ENCODE assay signal across 12 cellular contexts in the genomic region with DNA sequence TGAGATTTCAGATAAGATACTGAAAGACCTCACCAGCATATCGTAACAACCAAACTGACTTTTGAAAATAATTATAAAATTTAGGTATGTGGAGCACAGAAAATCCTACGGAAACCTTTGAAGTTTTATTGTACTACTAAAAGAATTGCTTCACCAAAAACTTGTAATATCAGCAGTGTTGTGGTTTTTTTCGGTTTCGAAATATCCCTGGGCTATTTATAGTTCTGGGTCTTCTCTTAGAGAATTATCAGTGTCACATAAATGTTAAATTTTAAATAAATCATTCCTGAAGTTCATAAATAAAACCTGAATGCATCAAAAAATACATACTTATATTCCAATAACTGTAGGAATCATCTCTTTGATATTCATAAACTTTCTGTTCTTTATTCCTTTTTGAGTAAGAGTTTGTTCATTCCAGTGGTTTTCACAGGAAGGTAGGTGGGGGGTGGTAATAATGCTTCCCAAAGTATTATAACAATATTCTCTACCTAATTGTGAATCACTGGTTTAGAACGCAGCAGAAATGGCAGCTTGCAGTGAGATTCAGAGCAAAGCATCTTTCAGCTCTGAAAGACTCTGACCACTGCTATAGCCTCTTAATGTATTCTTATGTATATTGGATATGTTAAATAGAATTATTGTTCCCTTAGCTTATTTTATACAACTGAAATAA.
A peak's percentile ranks its signal among the peaks of the same experiment; 100 is the strongest.
DNase-seq lines count a peak whose midpoint lies in the region; ATAC-seq and TF ChIP-seq lines count a peak whose summit lies in the region.
"Had no signal": no experiment of that assay in that cellular context is flagged by ENCODE, and none has a peak within 500 bp of the region (broad histone marks: within the 10 kb centered on the region; RNA-seq: fewer than 3 reads in every experiment).

No MANE protein-coding gene starts in this region.

- intact Hi-C loops in upper lobe of right lung (cut with DNase I): no loop called here

- H3K9me3 ChIP-seq in BLaER1 (no peaks in the 10 kb centered on the region), RWPE2 (ENCODE audit: severe bottlenecking) (no peaks in the 10 kb centered on the region), upper lobe of right lung (no peaks in the 10 kb centered on the region)

- H3K4me3 ChIP-seq in BLaER1 (no peak overlapping the region), RWPE2 (ENCODE audit: severe bottlenecking) (no peak overlapping the region), foreskin fibroblast (ENCODE audit: low read depth in 1 of 2, low read length in 2 of 2) (no peak overlapping the region), upper lobe of right lung (no peak overlapping the region)

- peak; percentile 51 for ATAC-seq in HG03103 (IDR thresholded peaks at IDR 0.05; ENCODE audit: low read depth, unreplicated experiment)
- ATAC-seq in RWPE2 (ENCODE audit: low read depth): peak; percentile 93
- ATAC-seq in upper lobe of right lung: no peak
- ATAC-seq: stimulated activated memory B cell treated with anti-CD40 and anti-IgM and Interleukin-4, amounts not matched to agents 10 μg/mL and 1 μg/mL and 100 μg/mL, for 72 hours had no signal

- no peak for TF ChIP-seq CTCF in RWPE2 (IDR thresholded peaks at IDR 0.05; ENCODE audit: poor library complexity, severe bottlenecking)
- no peak for TF ChIP-seq CTCF in foreskin fibroblast (IDR thresholded peaks at IDR 0.05; ENCODE audit: low read depth, low read length)
- no peak for TF ChIP-seq CTCF in upper lobe of right lung (IDR thresholded peaks at IDR 0.05)

- H3K9ac ChIP-seq in BLaER1: no peak overlapping the region

- H3K27me3 ChIP-seq in BLaER1: no peaks in the 10 kb centered on the region
- H3K27me3 ChIP-seq in RWPE2 (ENCODE audit: insufficient read depth, poor library complexity, severe bottlenecking): no peaks in the 10 kb centered on the region
- H3K27me3 ChIP-seq in upper lobe of right lung: no peaks in the 10 kb centered on the region

- no peak overlapping the region for H3K27ac ChIP-seq in BLaER1
- H3K27ac ChIP-seq in RWPE2 (ENCODE audit: poor library complexity, severe bottlenecking): no peak overlapping the region
- H3K27ac ChIP-seq in upper lobe of right lung: no peak overlapping the region

- DNase-seq in RWPE2 (ENCODE audit: low spot score) (no peak), foreskin fibroblast (peak; percentile 20 to 43), ureter (ENCODE audit: low spot score) (no peak), NCI-H2029 (lab: John Stamatoyannopoulos, UW) (no peak), upper lobe of right lung (no peak), NCI-H2196 (lab: John Stamatoyannopoulos, UW; ENCODE audit: unreplicated experiment) (no peak)
- DNase-seq: activated CD4-positive, alpha-beta T cell treated with anti-CD3 and anti-CD28 coated beads, Interleukin-2, amount 50 U/mL, for 4 hours; activated effector memory CD4-positive, alpha-beta T cell treated with anti-CD3 and anti-CD28 coated beads, Interleukin-2, amount 50 U/mL, for 16 hours; endodermal cell had no signal

- H3K4me1 ChIP-seq in BLaER1 (peaks cover 11% of the 10 kb centered on the region), RWPE2 (ENCODE audit: insufficient read depth, poor library complexity, severe bottlenecking) (peaks cover 11% of the 10 kb centered on the region), upper lobe of right lung (peaks cover 25% of the 10 kb centered on the region)

- no peaks in the 10 kb centered on the region for H3K36me3 ChIP-seq in BLaER1
- no peaks in the 10 kb centered on the region for H3K36me3 ChIP-seq in RWPE2 (ENCODE audit: low read depth)
- no peaks in the 10 kb centered on the region for H3K36me3 ChIP-seq in upper lobe of right lung

- H4K20me1 ChIP-seq in BLaER1: peaks cover 19% of the 10 kb centered on the region; the same call in 1 of the 2 replicates

- H3K4me2 ChIP-seq in BLaER1: peak overlapping the region; percentile 41

Comparison
In these comparisons a context has a peak if more than half of its experiments do, and no peak if none do; other contexts are left out.
1. DNase-seq: peak in foreskin fibroblast (2 of 2); none in RWPE2 (single experiment), ureter (single experiment), NCI-H2029 (single experiment), upper lobe of right lung (single experiment) and NCI-H2196 (single experiment).